In the genomic region with DNA sequence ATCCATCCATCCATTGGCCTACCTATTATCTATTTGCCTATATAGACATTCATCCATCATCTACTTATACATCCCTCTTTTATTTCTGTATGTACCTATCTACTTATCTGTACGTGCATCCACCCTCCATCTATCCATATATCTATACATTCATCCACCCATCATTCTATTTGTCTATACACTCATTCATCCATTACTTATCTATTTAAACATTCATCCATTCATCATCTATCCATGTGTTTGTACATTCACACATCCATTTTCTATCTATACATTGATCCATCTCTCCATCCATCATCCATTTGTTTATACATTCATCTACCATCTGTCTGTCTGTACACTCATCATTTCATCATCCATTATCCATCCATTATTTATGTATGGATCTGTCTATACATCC, we compare ENCODE assay signal across 33 cellular contexts.
DNase-seq lines count a peak whose midpoint lies in the region; ATAC-seq, FAIRE-seq and TF ChIP-seq lines count a peak whose summit lies in the region.
"Had no signal": no experiment of that assay in that cellular context is flagged by ENCODE, and none has a peak within 500 bp of the region (broad histone marks: within the 10 kb centered on the region; RNA-seq: fewer than 3 reads in every experiment).

No MANE protein-coding gene starts in this region.

- no peak for ATAC-seq in HepG2
- no peak for ATAC-seq in right lobe of liver
- no peak for ATAC-seq in T-helper 17 cell
- ATAC-seq: A549; CD8-positive, alpha-beta T cell had no signal

- WGBS in HepG2 (ENCODE audit: low lambda C conversion rate), result 1% methylated on average over 1 of the region's 1 CpG
- 31% methylated on average over 1 of the region's 1 CpG for WGBS in right lobe of liver (ENCODE audit: insufficient coverage, low coverage, low lambda C conversion rate, missing lambda C conversion rate)

- no peak for TF ChIP-seq CTCF in HepG2 (CRISPR knock-in tag; IDR thresholded peaks at IDR 0.05)
- TF ChIP-seq CTCF in right lobe of liver (IDR thresholded peaks at IDR 0.05), result no peak
- no peak for TF ChIP-seq CTCF in neural progenitor cell (IDR thresholded peaks at IDR 0.05)

- TF ChIP-seq EP300 in HepG2 (IDR thresholded peaks at IDR 0.05; ENCODE audit: low read depth in 2 of 2, low read length in 2 of 2), result no peak
- no peak for TF ChIP-seq EP300 in HepG2 (CRISPR knock-in tag; IDR thresholded peaks at IDR 0.05; ENCODE audit: borderline replicate concordance)

- H3K27ac ChIP-seq in HepG2 (ENCODE audit: extremely low read length, insufficient read depth, low read length), result no peak overlapping the region
- H3K27ac ChIP-seq in right lobe of liver, result no peak overlapping the region
- H3K27ac ChIP-seq in neural progenitor cell, result no peak overlapping the region
- H3K27ac ChIP-seq: 22Rv1; A549; BLaER1; BLaER1 treated with 17β-estradiol and CSF1 and Interleukin-3, amounts not matched to agents 10 nM and 100 nM; C4-2B had no signal

- H3K4me1 ChIP-seq in HepG2 (ENCODE audit: insufficient read depth, low read length) (no peaks in the 10 kb centered on the region), right lobe of liver (no peaks in the 10 kb centered on the region), neural progenitor cell (peaks cover 15% of the 10 kb centered on the region)
- H3K4me1 ChIP-seq: A549, BE2C, Caco-2 had no signal

- no peak for FAIRE-seq in HepG2 (lab: Jason Lieb, UNC)
- FAIRE-seq: A204.1, A549, D721Med had no signal

- peaks cover 22% of the 10 kb centered on the region for H3K27me3 Mint-ChIP-seq in neural progenitor cell (ENCODE audit: insufficient read depth, low read depth)
- no peaks in the 10 kb centered on the region for H3K27me3 Mint-ChIP-seq in T-helper 17 cell
- H3K27me3 Mint-ChIP-seq: B cell; CD4-positive, alpha-beta memory T cell; CD4-positive, alpha-beta T cell; CD4-positive, CD25-positive, alpha-beta regulatory T cell; CD8-positive, alpha-beta memory T cell had no signal

- TF ChIP-seq RAD21 in HepG2 (CRISPR knock-in tag; IDR thresholded peaks at IDR 0.05), result no peak

- no peak overlapping the region for H3K4me2 ChIP-seq in HepG2 (ENCODE audit: low read depth, low read length)
- no peak overlapping the region for H3K4me2 ChIP-seq in neural progenitor cell
- H3K4me2 ChIP-seq: A549 had no signal

- in situ Hi-C loops in HepG2 (cut with HindIII; ENCODE audit: extremely low pct_ligation_motif_present, low pct_unique_long_range_greater_than_20kb), result no loop called here

- TF ChIP-seq POLR2A in HepG2 (IDR thresholded peaks at IDR 0.05; ENCODE audit: insufficient read depth in 1 of 2, low read depth in 2 of 2, low read length in 2 of 2), result no peak
- TF ChIP-seq POLR2A in right lobe of liver (IDR thresholded peaks at IDR 0.05), result no peak

- H4K20me1 ChIP-seq in HepG2 (ENCODE audit: insufficient read depth, low read length) (no peaks in the 10 kb centered on the region), neural progenitor cell (ENCODE audit: low read depth) (no peaks in the 10 kb centered on the region)
- H4K20me1 ChIP-seq: BLaER1; BLaER1 treated with 17β-estradiol and CSF1 and Interleukin-3, amounts not matched to agents 10 nM and 100 nM had no signal

- intact Hi-C loops in HepG2 (cut with micrococcal nuclease; ENCODE audit: unreplicated experiment), result no loop called here
- intact Hi-C loops in right lobe of liver (cut with DNase I), result no loop called here

- DNase-seq in HepG2 (ENCODE audit: low spot score) (no peak), right lobe of liver (no peak), neural progenitor cell (ENCODE audit: low spot score) (no peak), T-helper 17 cell (no peak)
- DNase-seq: 8988T; ACHN; AML-193; BE2C; C1 segment of cervical spinal cord; Caco-2; Calu3; CD4-positive, alpha-beta memory T cell; CD4-positive, alpha-beta T cell; CD4-positive, CD25-positive, alpha-beta regulatory T cell; CD8-positive, alpha-beta memory T cell; CD8-positive, alpha-beta T cell; COR-L47; DMS 273 treated with DMSO at 0.1 percent for 48 hours; DMS153; DMS53; DMS79; DMS79 treated with DMSO at 0.1 percent for 48 hours; DND-41; EL had no signal

- H3K9me3 ChIP-seq in HepG2 (ENCODE audit: low read length) (no peaks in the 10 kb centered on the region), right lobe of liver (no peaks in the 10 kb centered on the region), neural progenitor cell (ENCODE audit: low read depth) (no peaks in the 10 kb centered on the region), T-helper 17 cell (ENCODE audit: control insufficient read depth, low read length, poor library complexity, severe bottlenecking) (no peaks in the 10 kb centered on the region)
- H3K9me3 ChIP-seq: A549; BE2C; BLaER1; BLaER1 treated with 17β-estradiol and CSF1 and Interleukin-3, amounts not matched to agents 10 nM and 100 nM; Caco-2 had no signal

- BruUV-seq in HepG2 (replicated peaks; lab: Mats Ljungman, UMichigan), result no TSS peak

- no peak overlapping the region for H3K27ac Mint-ChIP-seq in neural progenitor cell
- no peak overlapping the region for H3K27ac Mint-ChIP-seq in T-helper 17 cell
- H3K27ac Mint-ChIP-seq: B cell; CD14-positive monocyte; CD4-positive, alpha-beta memory T cell; CD4-positive, alpha-beta T cell; CD4-positive, CD25-positive, alpha-beta regulatory T cell; CD8-positive, alpha-beta memory T cell; CD8-positive, alpha-beta T cell had no signal

- H3K27me3 ChIP-seq in HepG2 (ENCODE audit: control insufficient read depth in 1 of 2, insufficient read depth in 2 of 2, low read length in 2 of 2) (no peaks in the 10 kb centered on the region), right lobe of liver (no peaks in the 10 kb centered on the region), neural progenitor cell (peaks cover 46% of the 10 kb centered on the region)
- H3K27me3 ChIP-seq: BE2C; BLaER1; BLaER1 treated with 17β-estradiol and CSF1 and Interleukin-3, amounts not matched to agents 10 nM and 100 nM had no signal

- H3K4me1 Mint-ChIP-seq in neural progenitor cell, result peaks cover 40% of the 10 kb centered on the region
- no peaks in the 10 kb centered on the region for H3K4me1 Mint-ChIP-seq in T-helper 17 cell
- H3K4me1 Mint-ChIP-seq: B cell; CD14-positive monocyte; CD4-positive, alpha-beta memory T cell; CD4-positive, CD25-positive, alpha-beta regulatory T cell; CD8-positive, alpha-beta memory T cell had no signal

- CTCF ChIA-PET in HepG2 (lab: Yijun Ruan, JAX; ENCODE audit: low intra/inter-chr PET ratio, low total read pairs), result no interaction called here

- POLR2A ChIA-PET in HepG2 (lab: Yijun Ruan, JAX), result no interaction called here

- no peaks in the 10 kb centered on the region for H3K36me3 ChIP-seq in HepG2 (replicated peaks in 1 of 2; ENCODE audit: control insufficient read depth in 1 of 2, insufficient read depth in 2 of 2, low read length in 2 of 2)
- no peaks in the 10 kb centered on the region for H3K36me3 ChIP-seq in right lobe of liver
- H3K36me3 ChIP-seq in neural progenitor cell, result no peaks in the 10 kb centered on the region
- H3K36me3 ChIP-seq: BE2C; BLaER1; BLaER1 treated with 17β-estradiol and CSF1 and Interleukin-3, amounts not matched to agents 10 nM and 100 nM had no signal

- H3K9me3 Mint-ChIP-seq in neural progenitor cell, result peaks cover 2% of the 10 kb centered on the region

- H3K79me2 ChIP-seq in HepG2 (ENCODE audit: insufficient read depth, low read length) (no peaks in the 10 kb centered on the region), neural progenitor cell (ENCODE audit: low read depth) (no peaks in the 10 kb centered on the region)

- H3K4me3 ChIP-seq in HepG2 (replicated peaks in 1 of 3; ENCODE audit: insufficient read depth in 1 of 3, low read depth in 2 of 3, low read length in 3 of 3) (no peak overlapping the region), right lobe of liver (no peak overlapping the region), neural progenitor cell (no peak overlapping the region)
- H3K4me3 ChIP-seq: A549; BLaER1; BLaER1 treated with 17β-estradiol and CSF1 and Interleukin-3, amounts not matched to agents 10 nM and 100 nM had no signal

- H2AFZ ChIP-seq in HepG2 (ENCODE audit: low read length) (no peak overlapping the region), neural progenitor cell (replicated peaks) (no peak overlapping the region)

- no peak overlapping the region for H3K9ac ChIP-seq in HepG2 (ENCODE audit: insufficient read depth, low read depth, low read length)
- no peak overlapping the region for H3K9ac ChIP-seq in neural progenitor cell
- H3K9ac ChIP-seq: BLaER1; BLaER1 treated with 17β-estradiol and CSF1 and Interleukin-3, amounts not matched to agents 10 nM and 100 nM had no signal

- H3F3A ChIP-seq in neural progenitor cell (ENCODE audit: low read depth), result peaks cover 13% of the 10 kb centered on the region

- peak overlapping the region; percentile 1 for H3K4me3 Mint-ChIP-seq in neural progenitor cell
- H3K4me3 Mint-ChIP-seq in T-helper 17 cell, result no peak overlapping the region
- H3K4me3 Mint-ChIP-seq: B cell; CD14-positive monocyte; CD4-positive, alpha-beta memory T cell; CD4-positive, alpha-beta T cell; CD4-positive, CD25-positive, alpha-beta regulatory T cell; CD8-positive, alpha-beta memory T cell; CD8-positive, alpha-beta T cell had no signal

- no peaks in the 10 kb centered on the region for H3K36me3 Mint-ChIP-seq in neural progenitor cell
- H3K36me3 Mint-ChIP-seq in T-helper 17 cell (ENCODE audit: low read depth), result no peaks in the 10 kb centered on the region
- H3K36me3 Mint-ChIP-seq: CD14-positive monocyte; CD4-positive, alpha-beta memory T cell; CD4-positive, CD25-positive, alpha-beta regulatory T cell; CD8-positive, alpha-beta memory T cell; CD8-positive, alpha-beta T cell had no signal

TF ChIP-seq in HepG2, 621 proteins besides CTCF, POLR2A, EP300 and RAD21 (continues in another document):
- TF ChIP-seq ZNF510 (CRISPR knock-in tag; IDR thresholded peaks at IDR 0.05; ENCODE audit: low read depth), result no peak
- TF ChIP-seq STAT6 (CRISPR knock-in tag; IDR thresholded peaks at IDR 0.05; ENCODE audit: borderline replicate concordance), result no peak
- TF ChIP-seq TOPORS (CRISPR knock-in tag; IDR thresholded peaks at IDR 0.05), result no peak
- TF ChIP-seq THYN1 (CRISPR knock-in tag; IDR thresholded peaks at IDR 0.05; ENCODE audit: borderline replicate concordance, low read depth), result no peak
